ENCODE assay signal across 13 cellular contexts in the genomic region with DNA sequence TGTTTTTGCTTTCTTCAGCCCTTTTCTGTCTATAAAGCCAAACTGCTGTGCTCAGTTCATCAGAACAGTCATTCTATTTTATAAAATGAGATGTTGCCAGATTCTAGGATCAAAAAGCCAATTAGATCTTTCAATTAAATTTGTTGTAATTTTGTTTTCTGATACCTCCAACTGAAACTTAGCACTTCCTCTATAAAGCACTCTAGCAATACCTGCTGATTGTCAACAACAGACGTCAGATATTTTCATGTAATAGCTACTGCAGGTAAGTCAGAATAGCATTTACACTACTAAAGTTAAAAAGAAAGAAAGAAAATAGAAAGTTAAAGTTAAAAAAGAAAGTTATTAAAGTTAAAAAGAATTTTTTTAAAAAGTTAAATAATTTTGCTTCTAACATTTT.
"Had no signal": no experiment of that assay in that cellular context is flagged by ENCODE, and none has a peak within 500 bp of the region (broad histone marks: within the 10 kb centered on the region; RNA-seq: fewer than 3 reads in every experiment).

No MANE protein-coding gene starts in this region.

- H3K27me3 Mint-ChIP-seq: activated naive CD8-positive, alpha-beta T cell; naive thymus-derived CD4-positive, alpha-beta T cell had no signal

- ATAC-seq: gastrocnemius medialis; lower lobe of right lung; naive thymus-derived CD4-positive, alpha-beta T cell; stimulated activated effector memory CD8-positive, alpha-beta T cell treated with anti-CD3 and anti-CD28 coated beads, Interleukin-12 subunit alpha, Interleukin-12 subunit beta, amount 100 ng/mL, for 72 hours had no signal

- H3K9me3 ChIP-seq: gastrocnemius medialis, lower lobe of right lung, upper lobe of left lung had no signal

- H3K27ac ChIP-seq: lower lobe of right lung, upper lobe of left lung had no signal

- H3K36me3 ChIP-seq: gastrocnemius medialis, lower lobe of right lung, upper lobe of left lung had no signal

- H3K4me3 ChIP-seq: gastrocnemius medialis, lower lobe of right lung, skin epidermis, upper lobe of left lung had no signal

- DNase-seq: activated CD4-positive, alpha-beta T cell treated with anti-CD3 and anti-CD28 coated beads, Interleukin-2, amount 50 U/mL, for 4 hours; activated CD4-positive, CD25-positive, alpha-beta regulatory T cell treated with anti-CD3 and anti-CD28 coated beads, Interleukin-2, amount 50 U/mL, for 72 hours; activated gamma-delta T cell; activated T-cell treated with anti-CD3 and anti-CD28 coated beads, Interleukin-2, amount 50 U/mL, for 48 hours; anterior cingulate cortex; gastrocnemius medialis; lower lobe of right lung; naive thymus-derived CD4-positive, alpha-beta T cell; retina; upper lobe of left lung had no signal

- H3K27ac Mint-ChIP-seq: activated naive CD8-positive, alpha-beta T cell; naive thymus-derived CD4-positive, alpha-beta T cell; stimulated activated effector memory CD8-positive, alpha-beta T cell treated with anti-CD3 and anti-CD28 coated beads, Interleukin-12 subunit alpha, Interleukin-12 subunit beta, amount 100 ng/mL, for 72 hours had no signal

- H3K27me3 ChIP-seq: gastrocnemius medialis, upper lobe of left lung had no signal

- H3K4me3 Mint-ChIP-seq: activated naive CD8-positive, alpha-beta T cell; naive thymus-derived CD4-positive, alpha-beta T cell; stimulated activated effector memory CD8-positive, alpha-beta T cell treated with anti-CD3 and anti-CD28 coated beads, Interleukin-12 subunit alpha, Interleukin-12 subunit beta, amount 100 ng/mL, for 72 hours had no signal
